In the genomic region with DNA sequence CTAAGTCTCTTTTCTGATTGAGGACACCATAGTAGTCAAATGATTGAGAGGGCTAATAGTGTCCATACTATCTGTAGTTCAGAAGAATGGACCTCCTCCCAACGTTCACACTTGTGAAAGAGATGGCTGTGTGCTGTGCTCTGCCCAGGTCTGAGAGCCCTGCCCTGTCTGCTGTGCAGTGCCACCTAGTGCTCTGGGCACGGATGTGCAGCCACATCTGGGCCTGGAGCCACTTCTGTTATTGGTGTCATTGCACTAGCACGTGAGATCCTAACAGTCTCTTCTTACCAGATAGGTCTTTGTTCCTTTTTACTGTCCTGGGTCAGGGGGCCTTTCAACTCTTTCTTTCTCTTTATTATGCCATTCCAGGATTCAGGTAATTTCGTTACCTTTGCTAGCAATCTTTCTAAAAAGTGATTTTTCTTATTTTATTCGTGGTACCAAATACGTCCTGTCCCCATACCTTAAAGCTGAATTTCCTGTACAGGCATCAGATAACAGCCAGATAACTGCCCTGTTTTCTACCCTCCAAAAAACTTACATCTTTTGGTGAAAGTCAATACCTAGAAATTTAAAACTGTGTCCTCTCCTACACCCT, we compare ENCODE assay signal across 8 cellular contexts. TPM values are rescaled to one million over a fixed set of nuclear protein-coding genes. Genes with fewer than 3 reads are reported as not detected.
DNase-seq lines count a peak whose midpoint lies in the region; ATAC-seq, FAIRE-seq and TF ChIP-seq lines count a peak whose summit lies in the region.

No MANE protein-coding gene starts in this region.

- H3K27ac ChIP-seq in BLaER1 (peak overlapping the region; percentile 53; the same call in 1 of the 2 replicates), endothelial cell of umbilical vein (ENCODE audit: insufficient read depth, low read depth, low read length) (peak overlapping the region; percentile 36)

- POLR2A ChIA-PET in endothelial cell of umbilical vein (lab: Charles Lee): no interaction called here

- H3K36me3 ChIP-seq in BLaER1 (peaks cover 95% of the 10 kb centered on the region), endothelial cell of umbilical vein (ENCODE audit: control insufficient read depth in 2 of 2, extremely low read depth in 1 of 2, insufficient read depth in 2 of 2, low read length in 2 of 2) (peaks cover 17 to 23% of the 10 kb centered on the region in 2 experiments)

- TF ChIP-seq POLR2A in endothelial cell of umbilical vein (IDR thresholded peaks at IDR 0.05; ENCODE audit: low read depth, low read length): no peak

- H3K27me3 ChIP-seq in BLaER1 (no peaks in the 10 kb centered on the region), endothelial cell of umbilical vein (ENCODE audit: control insufficient read depth in 2 of 2, insufficient read depth in 2 of 2, low read length in 2 of 2) (no peaks in the 10 kb centered on the region)

- H3K4me3 ChIP-seq in BLaER1 (no peak overlapping the region), endothelial cell of umbilical vein (replicated peaks in 1 of 3; ENCODE audit: insufficient read depth in 1 of 3, low read depth in 1 of 3, low read length in 3 of 3) (no peak overlapping the region)

- H4K20me1 ChIP-seq in BLaER1 (no peaks in the 10 kb centered on the region), endothelial cell of umbilical vein (replicated peaks; ENCODE audit: control insufficient read depth, extremely low read depth, insufficient read depth, low read length) (no peaks in the 10 kb centered on the region)

- TF ChIP-seq CTCF in endothelial cell of umbilical vein (IDR thresholded peaks at IDR 0.05; ENCODE audit: extremely low read depth in 1 of 2, insufficient read depth in 1 of 2, low read depth in 1 of 2, low read length in 2 of 2): peak; percentile 94 to 96

- peak overlapping the region; percentile 8 for H2AFZ ChIP-seq in endothelial cell of umbilical vein (ENCODE audit: low read depth, low read length)

- H3K79me2 ChIP-seq in endothelial cell of umbilical vein (ENCODE audit: control insufficient read depth, insufficient read depth, low read length): no peaks in the 10 kb centered on the region

- peak; percentile 66 for ATAC-seq in GM19438 (IDR thresholded peaks at IDR 0.05; ENCODE audit: low read depth, unreplicated experiment)

- peak overlapping the region; percentile 13; the same call in 1 of the 2 replicates for H3K4me2 ChIP-seq in BLaER1
- H3K4me2 ChIP-seq in endothelial cell of umbilical vein (ENCODE audit: insufficient read depth, low read length): peak overlapping the region; percentile 27

- intact Hi-C loops in endothelial cell of umbilical vein (cut with micrococcal nuclease): loop anchor here (1.0 to 2.0 kb wide), 7 partner anchors 21 to 240 kb away; a partner anchor contains a TSS

- no TSS peak for BruUV-seq in endothelial cell of umbilical vein (replicated peaks; lab: Mats Ljungman, UMichigan)

- dilution Hi-C loops in endothelial cell of umbilical vein (cut with MboI; ENCODE audit: extremely low pct_ligation_motif_present, low sequenced_read_pairs): no loop called here

- peaks cover 24% of the 10 kb centered on the region for H3K4me1 ChIP-seq in BLaER1
- peaks cover 37% of the 10 kb centered on the region for H3K4me1 ChIP-seq in endothelial cell of umbilical vein (ENCODE audit: control insufficient read depth, extremely low read depth, insufficient read depth, low read length)

- FAIRE-seq in endothelial cell of umbilical vein (lab: Jason Lieb, UNC): peak; percentile 97

- no peaks in the 10 kb centered on the region for H3K9me1 ChIP-seq in endothelial cell of umbilical vein (replicated peaks; ENCODE audit: control insufficient read depth, extremely low read depth, insufficient read depth, low read length)

- no peak overlapping the region for H3K9ac ChIP-seq in BLaER1
- peak overlapping the region; percentile 23 for H3K9ac ChIP-seq in endothelial cell of umbilical vein (replicated peaks; ENCODE audit: extremely low read depth, insufficient read depth, low read length)

- peak; percentile 70 for DNase-seq in HT1080 (ENCODE audit: low read depth)
- DNase-seq in NOMO-1 treated with dmso at 0.1 percent for 144 hours (lab: John Stamatoyannopoulos, UW; ENCODE audit: unreplicated experiment): peak; percentile 63
- peak; percentile 38 to 49 (median 49) for DNase-seq in activated CD8-positive, alpha-beta memory T cell treated with anti-CD3 and anti-CD28 coated beads for 48 hours (ENCODE audit: low read depth in 2 of 3, low spot score in 2 of 3)
- DNase-seq in endothelial cell of umbilical vein (ENCODE audit: low read depth, low spot score): peak; percentile 88
- DNase-seq in myocyte (ENCODE audit: low read depth): peak; percentile 82
- DNase-seq in stimulated activated CD8-positive, alpha-beta memory T cell treated with anti-CD3 and anti-CD28 coated beads, Interleukin-4, amount 100 ng/mL, for 48 hours: peak; percentile 84

- CTCF ChIA-PET in endothelial cell of umbilical vein (lab: Charles Lee): interaction anchor here (1.1 to 5.0 kb wide), 6 partner anchors 17 to 79 kb away, joined by 3 to 29 read pairs (median 4); a partner anchor contains a TSS

- H3K9me3 ChIP-seq in BLaER1 (no peaks in the 10 kb centered on the region), endothelial cell of umbilical vein (replicated peaks; ENCODE audit: control insufficient read depth, insufficient read depth, low read length) (no peaks in the 10 kb centered on the region)

TF ChIP-seq in endothelial cell of umbilical vein, 7 proteins besides CTCF, POLR2A, EP300 and RAD21:
- TF ChIP-seq POLR2AphosphoS5 (IDR thresholded peaks at IDR 0.05; ENCODE audit: insufficient read depth, low read depth, low read length): peak; percentile 42
- no peak for TF ChIP-seq EZH2 (IDR thresholded peaks at IDR 0.05; ENCODE audit: borderline replicate concordance, low read depth, low read length, severe bottlenecking)

RNA-seq across cellular contexts. Expression of a gene that starts 21.7 kb away (rescaled TPM):
- 22.1 and 22.2 TPM in 2 replicates for total RNA-seq in HT1080 (2014; rRNA removed; shearing (Covaris generic))
- polyA plus RNA-seq in HT1080 (2015; cell fraction: cytosol; rRNA removed): 14.8 and 19.4 TPM in 2 replicates
- 107 and 120 TPM in 2 replicates for polyA plus RNA-seq in HT1080 (2015; cell fraction: nucleus; rRNA removed)
- total RNA-seq in endothelial cell of umbilical vein: 56.1 and 63.1 TPM in 2 replicates
- 61.9 and 75.9 TPM in 2 replicates for polyA plus RNA-seq in endothelial cell of umbilical vein
- 36.4 and 38.2 TPM in 2 replicates for polyA plus RNA-seq in endothelial cell of umbilical vein (2011; cell fraction: cytosol; rRNA removed)
- polyA plus RNA-seq in endothelial cell of umbilical vein (2011; cell fraction: nucleus; rRNA removed): 215 and 225 TPM in 2 replicates
- 37.5 and 38.3 TPM in 2 replicates for polyA plus RNA-seq in endothelial cell of umbilical vein (2012)
- 65.3 and 77.1 TPM in 2 replicates for polyA minus RNA-seq in endothelial cell of umbilical vein
- 30.9 TPM for polyA minus RNA-seq in endothelial cell of umbilical vein (2011; cell fraction: cytosol; rRNA and poly(A)+ RNA removed)
- 49.9 and 71.6 TPM in 2 replicates for polyA minus RNA-seq in endothelial cell of umbilical vein (2011; cell fraction: nucleus; rRNA and poly(A)+ RNA removed)
- total RNA-seq in myocyte: 24.0 and 27.7 TPM in 2 replicates
- polyA plus RNA-seq in myocyte (2012): 34.6 TPM

RNA-seq across cellular contexts. Expression of a gene that starts 25.7 kb away (rescaled TPM):
- total RNA-seq in HT1080 (2014; rRNA removed; shearing (Covaris generic)): 0.74 and 4.5 TPM in 2 replicates
- 0.38 and 0.40 TPM in 2 replicates for polyA plus RNA-seq in HT1080 (2015; cell fraction: cytosol; rRNA removed)
- 9.4 and 10.1 TPM in 2 replicates for polyA plus RNA-seq in HT1080 (2015; cell fraction: nucleus; rRNA removed)
- total RNA-seq in endothelial cell of umbilical vein (26.5 and 26.6 TPM in 2 replicates), myocyte (0.29 and 0.42 TPM in 2 replicates)
- 34.3 and 40.1 TPM in 2 replicates for polyA plus RNA-seq in endothelial cell of umbilical vein
- polyA plus RNA-seq in endothelial cell of umbilical vein (2011; cell fraction: cytosol; rRNA removed): 26.6 and 30.3 TPM in 2 replicates
- polyA plus RNA-seq in endothelial cell of umbilical vein (2011; cell fraction: nucleus; rRNA removed): 109 and 144 TPM in 2 replicates
- polyA plus RNA-seq in endothelial cell of umbilical vein (2012): 17.3 and 19.5 TPM in 2 replicates
- polyA minus RNA-seq in endothelial cell of umbilical vein: 66.2 and 68.0 TPM in 2 replicates
- 22.5 TPM for polyA minus RNA-seq in endothelial cell of umbilical vein (2011; cell fraction: cytosol; rRNA and poly(A)+ RNA removed)
- polyA minus RNA-seq in endothelial cell of umbilical vein (2011; cell fraction: nucleus; rRNA and poly(A)+ RNA removed): 12.9 and 17.1 TPM in 2 replicates
- 1.7 TPM for polyA plus RNA-seq in myocyte (2012)
